ENCODE assay signal across 1 cellular context in genomic region chr12:31876568-31877424, GRCh38.
TF ChIP-seq lines count a peak whose summit lies in the region.

No MANE protein-coding gene starts in this region.

TF ChIP-seq in WTC11, 78 proteins besides CTCF, POLR2A, EP300 and RAD21 (continued from another document):
- TF ChIP-seq, protein P1, sequence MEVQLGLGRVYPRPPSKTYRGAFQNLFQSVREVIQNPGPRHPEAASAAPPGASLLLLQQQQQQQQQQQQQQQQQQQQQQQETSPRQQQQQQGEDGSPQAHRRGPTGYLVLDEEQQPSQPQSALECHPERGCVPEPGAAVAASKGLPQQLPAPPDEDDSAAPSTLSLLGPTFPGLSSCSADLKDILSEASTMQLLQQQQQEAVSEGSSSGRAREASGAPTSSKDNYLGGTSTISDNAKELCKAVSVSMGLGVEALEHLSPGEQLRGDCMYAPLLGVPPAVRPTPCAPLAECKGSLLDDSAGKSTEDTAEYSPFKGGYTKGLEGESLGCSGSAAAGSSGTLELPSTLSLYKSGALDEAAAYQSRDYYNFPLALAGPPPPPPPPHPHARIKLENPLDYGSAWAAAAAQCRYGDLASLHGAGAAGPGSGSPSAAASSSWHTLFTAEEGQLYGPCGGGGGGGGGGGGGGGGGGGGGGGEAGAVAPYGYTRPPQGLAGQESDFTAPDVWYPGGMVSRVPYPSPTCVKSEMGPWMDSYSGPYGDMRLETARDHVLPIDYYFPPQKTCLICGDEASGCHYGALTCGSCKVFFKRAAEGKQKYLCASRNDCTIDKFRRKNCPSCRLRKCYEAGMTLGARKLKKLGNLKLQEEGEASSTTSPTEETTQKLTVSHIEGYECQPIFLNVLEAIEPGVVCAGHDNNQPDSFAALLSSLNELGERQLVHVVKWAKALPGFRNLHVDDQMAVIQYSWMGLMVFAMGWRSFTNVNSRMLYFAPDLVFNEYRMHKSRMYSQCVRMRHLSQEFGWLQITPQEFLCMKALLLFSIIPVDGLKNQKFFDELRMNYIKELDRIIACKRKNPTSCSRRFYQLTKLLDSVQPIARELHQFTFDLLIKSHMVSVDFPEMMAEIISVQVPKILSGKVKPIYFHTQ (CRISPR knock-in tag; IDR thresholded peaks at IDR 0.05) = no peak
- TF ChIP-seq FOXP4 (CRISPR knock-in tag; IDR thresholded peaks at IDR 0.05) (no peak), ZSCAN18 (CRISPR knock-in tag; IDR thresholded peaks at IDR 0.05) (no peak), RORB (CRISPR knock-in tag; IDR thresholded peaks at IDR 0.05) (no peak), ARID4B (CRISPR knock-in tag; IDR thresholded peaks at IDR 0.05; ENCODE audit: borderline replicate concordance) (no peak), ZNF512 (CRISPR knock-in tag; IDR thresholded peaks at IDR 0.05; ENCODE audit: borderline replicate concordance) (no peak), NFATC4 (CRISPR knock-in tag; IDR thresholded peaks at IDR 0.05) (no peak)
